In genomic region chr4:96839441-96839840, GRCh38 we compare ENCODE assay signal across 10 cellular contexts.
"Had no signal": no experiment of that assay in that cellular context is flagged by ENCODE, and none has a peak within 500 bp of the region (broad histone marks: within the 10 kb centered on the region; RNA-seq: fewer than 3 reads in every experiment).

No MANE protein-coding gene starts in this region.

- FAIRE-seq: H1, H54, HepG2 had no signal

- DNase-seq: H9, HCEC 1CT, Karpas-422, KBM-7 had no signal

- H3K9ac ChIP-seq: KMS-11 had no signal

- ATAC-seq: GM23338, HepG2 had no signal

- H2AFZ ChIP-seq: GM23338 had no signal

- H3K4me2 ChIP-seq: GM23338, KMS-11 had no signal

- H3K27ac ChIP-seq: HL-60, KMS-11 had no signal

- H3K4me3 ChIP-seq: GM23338 had no signal
